Comparison of ENCODE assay signal across 8 cellular contexts in the genomic region with DNA sequence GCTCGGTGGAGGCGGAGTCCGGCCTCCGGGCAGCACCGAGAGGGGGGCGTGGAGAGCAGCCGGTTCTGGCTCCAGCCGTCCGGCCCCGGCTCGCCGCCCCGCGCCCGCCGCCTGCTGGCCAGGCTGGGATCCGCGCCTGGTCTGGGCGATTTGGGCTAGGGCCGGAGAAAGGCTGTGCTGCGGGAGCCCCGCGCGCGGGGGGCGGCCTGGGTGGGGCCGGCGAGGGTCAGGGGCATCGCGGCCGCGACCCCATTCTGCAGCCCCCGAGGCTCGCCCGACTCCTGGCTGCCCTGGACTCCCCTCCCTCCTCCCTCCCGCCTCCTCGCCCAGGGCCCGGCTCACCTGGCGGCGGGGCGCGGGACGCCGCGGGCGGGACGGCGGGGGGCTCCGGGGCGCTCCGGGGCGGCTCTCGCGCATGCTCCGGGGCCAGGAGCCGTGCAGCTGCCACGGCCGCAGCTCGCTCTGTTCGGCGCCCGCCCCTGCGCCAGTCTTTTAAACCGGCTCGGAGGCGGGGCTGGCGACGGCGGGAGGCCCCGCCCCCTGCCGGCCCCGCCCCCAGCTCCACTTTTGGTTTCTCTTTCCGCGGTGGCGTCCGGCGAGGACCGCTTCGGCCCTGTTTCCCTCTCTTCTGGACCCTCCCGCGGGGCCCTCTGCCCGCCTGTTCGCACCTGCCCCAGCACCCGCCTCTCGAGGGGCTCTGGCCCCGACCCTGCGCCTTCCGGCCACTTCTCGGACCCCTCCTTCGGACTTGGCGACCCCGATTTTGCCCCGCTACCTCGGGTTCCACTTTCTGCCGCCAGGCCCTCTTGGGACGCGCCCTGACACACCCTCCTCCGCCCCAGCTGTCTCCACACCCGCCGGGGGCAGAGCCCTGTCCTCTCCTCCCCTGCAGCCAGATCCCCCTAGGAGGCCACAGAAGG. TPM values are rescaled to one million over a fixed set of nuclear protein-coding genes. Genes with fewer than 3 reads are reported as not detected.
DNase-seq lines count a peak whose midpoint lies in the region; ATAC-seq and TF ChIP-seq lines count a peak whose summit lies in the region.

A gene with protein sequence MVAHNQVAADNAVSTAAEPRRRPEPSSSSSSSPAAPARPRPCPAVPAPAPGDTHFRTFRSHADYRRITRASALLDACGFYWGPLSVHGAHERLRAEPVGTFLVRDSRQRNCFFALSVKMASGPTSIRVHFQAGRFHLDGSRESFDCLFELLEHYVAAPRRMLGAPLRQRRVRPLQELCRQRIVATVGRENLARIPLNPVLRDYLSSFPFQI (minus strand): TSS at position 468 of the 920 bp plus-strand sequence. CDS start 726 bp downstream, outside the sequence.

- H3K27ac ChIP-seq in OCI-LY7 (ENCODE audit: low read depth, low read length, poor library complexity, severe bottlenecking), result peak within 1 kb of the TSS; percentile 61
- H3K27ac ChIP-seq in esophagus muscularis mucosa (replicated peaks in 1 of 4), result peak within 1 kb of the TSS; percentile 92 to 97 (median 94)

- H3K4me2 ChIP-seq in OCI-LY7 (ENCODE audit: low read length), result peak within 1 kb of the TSS; percentile 95

- peaks cover 25% of the 10 kb centered on the region for H4K20me1 ChIP-seq in OCI-LY7 (ENCODE audit: insufficient read depth, low read length)

- BruUV-seq in OCI-LY7 (replicated peaks; lab: Mats Ljungman, UMichigan), result no TSS peak

- peaks cover 34% of the 10 kb centered on the region for H3K79me2 ChIP-seq in OCI-LY7 (ENCODE audit: insufficient read depth, low read depth, low read length)

- H3K36me3 ChIP-seq in OCI-LY7 (ENCODE audit: insufficient read depth, low read length), result peaks cover 46% of the 10 kb centered on the region
- H3K36me3 ChIP-seq in esophagus muscularis mucosa, result no peaks in the 10 kb centered on the region

- CTCF ChIA-PET in OCI-LY7 (lab: Charles Lee; ENCODE audit: unreplicated experiment), result interaction anchor here (0.5 to 2.0 kb wide), 12 partner anchors 20 to 264 kb away, joined by 3 to 19 read pairs (median 5); no protein-coding TSS in a partner anchor

- no peak within 1 kb of the TSS for H2AFZ ChIP-seq in OCI-LY7 (ENCODE audit: low read length)

- H3K27me3 ChIP-seq in esophagus muscularis mucosa, result peaks cover 0 to 4% (median 0%) of the 10 kb centered on the region in 4 donors

- no peaks in the 10 kb centered on the region for H3K9me2 ChIP-seq in OCI-LY7 (ENCODE audit: insufficient read depth, low read length)

- H3K4me3 ChIP-seq in OCI-LY7 (ENCODE audit: low read depth, low read length, poor library complexity, severe bottlenecking) (peak within 1 kb of the TSS; percentile 95), esophagus muscularis mucosa (peak within 1 kb of the TSS; percentile 71 to 98 (median 80))

- no peaks in the 10 kb centered on the region for H3K9me3 ChIP-seq in OCI-LY7 (ENCODE audit: low read length)
- no peaks in the 10 kb centered on the region for H3K9me3 ChIP-seq in esophagus muscularis mucosa

- POLR2A ChIA-PET in OCI-LY7 (lab: Charles Lee), result interaction anchor here (0.6 to 3.2 kb wide), 25 partner anchors 10 to 712 kb away, joined by 3 to 20 read pairs (median 4); no protein-coding TSS in a partner anchor

- intact Hi-C loops in OCI-LY7 (cut with micrococcal nuclease; ENCODE audit: unreplicated experiment) (loop anchor here (1.0 to 2.0 kb wide), 6 partner anchors 38 to 283 kb away; a partner anchor contains a TSS), esophagus muscularis mucosa (cut with DNase I) (loop anchor here (5.0 to 10.0 kb wide), 2 partner anchors 91 to 181 kb away; a partner anchor contains a TSS)

- peak; percentile 49 for ATAC-seq in GM21390 (IDR thresholded peaks at IDR 0.05; ENCODE audit: unreplicated experiment)

- 0% methylated on average over 43 of the region's 100 CpGs for WGBS in esophagus muscularis mucosa

- TF ChIP-seq CTCF in OCI-LY7 (conservative IDR thresholded peaks at IDR 0.05; ENCODE audit: low read length) (peak; percentile 81), esophagus muscularis mucosa (IDR thresholded peaks at IDR 0.05) (peak; percentile 94 to 96 (median 94))

- H3K4me1 ChIP-seq in OCI-LY7 (ENCODE audit: insufficient read depth, low read length, poor library complexity, severe bottlenecking) (peaks cover 53% of the 10 kb centered on the region), esophagus muscularis mucosa (peaks cover 36 to 54% (median 50%) of the 10 kb centered on the region in 4 donors)

- TF ChIP-seq POLR2A in esophagus muscularis mucosa (IDR thresholded peaks at IDR 0.05; ENCODE audit: low read depth), result no peak

- no peak for TF ChIP-seq EP300 in esophagus muscularis mucosa (IDR thresholded peaks at IDR 0.05)

- DNase-seq in DMS 273 (lab: John Stamatoyannopoulos, UW; ENCODE audit: unreplicated experiment), result peak; percentile 95
- peak in 73 of 76 experiments; percentile 26 to 91 (median 76) for DNase-seq in HUDEP-2 (lab: John Stamatoyannopoulos, UW; ENCODE audit: unreplicated experiment in 76 of 76)
- peak; percentile 89 for DNase-seq in OCI-LY7 (ENCODE audit: low spot score)
- peak; percentile 91 for DNase-seq in activated T-cell treated with anti-CD3 and anti-CD28 coated beads, Interleukin-2, amount 50 U/mL, for 1 hour
- peak; percentile 96 for DNase-seq in esophagus muscularis mucosa (ENCODE audit: extremely low spot score)
- peak; percentile 88 for DNase-seq in myocyte (ENCODE audit: low read depth)
- DNase-seq in stimulated activated CD8-positive, alpha-beta memory T cell treated with anti-CD3 and anti-CD28 coated beads, Interleukin-7, amount 100 ng/mL, for 24 hours (ENCODE audit: low read depth), result peak; percentile 66

RNA-seq across cellular contexts. Expression of the gene that starts here (rescaled TPM):
- total RNA-seq in OCI-LY7 (2014; rRNA removed; shearing (Covaris generic)), result 45.8 and 47.1 TPM in 2 replicates
- total RNA-seq in OCI-LY7 (2022) (23.4 and 28.7 TPM in 2 replicates), esophagus muscularis mucosa (10 to 100 TPM in 1 of 4 donors, 1 to 10 TPM in 3; 3.8 to 11.1 (median 6.1) TPM), myocyte (1.2 and 1.5 TPM in 2 replicates)
- polyA plus RNA-seq in myocyte (2012), result 1.0 TPM

Comparison
In these comparisons a context has a peak if more than half of its experiments do, and no peak if none do; other contexts are left out.
1. Peak in every context shown above with its lines: DNase-seq, ATAC-seq, H3K4me3 ChIP-seq and H3K27ac ChIP-seq.